In the genomic region with DNA sequence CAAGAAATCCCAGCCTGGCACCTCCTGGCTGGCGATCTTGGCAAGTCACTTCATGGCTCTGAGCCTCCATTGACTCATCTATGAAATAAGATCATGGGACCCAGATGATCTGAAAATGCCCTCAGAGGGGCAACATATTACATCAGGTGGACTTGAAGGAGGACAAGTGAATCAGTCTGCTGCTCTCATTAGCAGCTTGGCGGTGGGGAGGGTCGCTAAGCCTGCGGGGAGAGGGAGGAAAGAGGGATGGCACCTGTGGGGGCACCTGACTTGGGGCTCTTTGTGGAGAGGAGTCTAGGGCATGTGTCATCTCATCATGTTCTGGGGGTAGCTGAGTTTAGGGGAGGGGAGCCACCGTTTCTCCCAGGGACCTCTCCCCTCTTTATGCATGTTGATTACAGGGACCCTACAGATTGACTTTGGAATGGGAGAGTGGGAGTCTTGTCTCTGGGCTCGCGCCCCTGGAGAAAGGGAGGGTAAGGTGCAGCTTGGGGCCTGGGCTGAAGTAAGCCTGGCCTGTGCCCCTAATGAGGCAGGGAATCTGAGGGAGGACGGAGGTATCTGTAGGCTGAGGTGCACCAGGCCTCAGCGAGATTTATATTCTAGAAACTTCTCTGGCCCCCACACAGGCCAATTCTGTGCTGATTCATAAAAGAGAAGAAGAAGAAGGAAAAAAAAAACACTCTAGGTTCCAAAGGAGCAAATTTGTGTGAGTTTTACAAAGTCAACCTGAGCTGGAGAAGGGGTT, we compare ENCODE assay signal across 1 cellular context.
TF ChIP-seq lines count a peak whose summit lies in the region.

No MANE protein-coding gene starts in this region.

TF ChIP-seq in A549, 52 proteins besides CTCF, POLR2A, EP300 and RAD21 (continued from another document):
- TF ChIP-seq, protein P1, sequence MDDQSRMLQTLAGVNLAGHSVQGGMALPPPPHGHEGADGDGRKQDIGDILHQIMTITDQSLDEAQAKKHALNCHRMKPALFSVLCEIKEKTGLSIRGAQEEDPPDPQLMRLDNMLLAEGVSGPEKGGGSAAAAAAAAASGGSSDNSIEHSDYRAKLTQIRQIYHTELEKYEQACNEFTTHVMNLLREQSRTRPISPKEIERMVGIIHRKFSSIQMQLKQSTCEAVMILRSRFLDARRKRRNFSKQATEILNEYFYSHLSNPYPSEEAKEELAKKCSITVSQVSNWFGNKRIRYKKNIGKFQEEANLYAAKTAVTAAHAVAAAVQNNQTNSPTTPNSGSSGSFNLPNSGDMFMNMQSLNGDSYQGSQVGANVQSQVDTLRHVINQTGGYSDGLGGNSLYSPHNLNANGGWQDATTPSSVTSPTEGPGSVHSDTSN (IDR thresholded peaks at IDR 0.05): no peak
- no peak for TF ChIP-seq RCOR1 (IDR thresholded peaks at IDR 0.05; ENCODE audit: low read depth, low read length)
- no peak for TF ChIP-seq NR3C1 (IDR thresholded peaks at IDR 0.05)
- no peak for TF ChIP-seq EHF (CRISPR knock-in tag; IDR thresholded peaks at IDR 0.05)
- TF ChIP-seq FOSL2 (IDR thresholded peaks at IDR 0.05): no peak
- TF ChIP-seq FOSL2 (CRISPR knock-in tag; IDR thresholded peaks at IDR 0.05): no peak
- TF ChIP-seq, protein P2, sequence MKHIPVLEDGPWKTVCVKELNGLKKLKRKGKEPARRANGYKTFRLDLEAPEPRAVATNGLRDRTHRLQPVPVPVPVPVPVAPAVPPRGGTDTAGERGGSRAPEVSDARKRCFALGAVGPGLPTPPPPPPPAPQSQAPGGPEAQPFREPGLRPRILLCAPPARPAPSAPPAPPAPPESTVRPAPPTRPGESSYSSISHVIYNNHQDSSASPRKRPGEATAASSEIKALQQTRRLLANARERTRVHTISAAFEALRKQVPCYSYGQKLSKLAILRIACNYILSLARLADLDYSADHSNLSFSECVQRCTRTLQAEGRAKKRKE (CRISPR knock-in tag; IDR thresholded peaks at IDR 0.05; ENCODE audit: low read depth): no peak
- TF ChIP-seq, protein P3, sequence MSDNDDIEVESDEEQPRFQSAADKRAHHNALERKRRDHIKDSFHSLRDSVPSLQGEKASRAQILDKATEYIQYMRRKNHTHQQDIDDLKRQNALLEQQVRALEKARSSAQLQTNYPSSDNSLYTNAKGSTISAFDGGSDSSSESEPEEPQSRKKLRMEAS (IDR thresholded peaks at IDR 0.05): no peak
- TF ChIP-seq TFCP2L1 (CRISPR knock-in tag; IDR thresholded peaks at IDR 0.05): no peak
